In the genomic region with DNA sequence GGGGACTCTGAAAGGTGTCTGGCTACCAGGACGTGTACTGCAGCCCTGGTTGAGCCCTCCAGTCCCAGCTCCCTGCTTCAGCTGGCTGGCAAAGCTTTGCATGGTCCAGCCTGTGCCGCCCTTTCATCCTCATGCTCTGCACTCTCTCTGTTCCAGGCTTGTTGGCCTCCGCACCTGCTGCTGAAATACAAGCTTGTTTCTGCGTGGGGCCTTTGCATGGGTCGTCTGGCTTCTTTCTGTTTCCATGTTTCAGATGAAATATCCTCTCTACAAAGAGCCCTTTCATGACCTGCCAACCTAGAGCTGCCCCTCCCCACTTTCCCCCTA, we compare ENCODE assay signal across 29 cellular contexts. TPM values are rescaled to one million over a fixed set of nuclear protein-coding genes. Genes with fewer than 3 reads are reported as not detected.
DNase-seq lines count a peak whose midpoint lies in the region; ATAC-seq, FAIRE-seq and TF ChIP-seq lines count a peak whose summit lies in the region.
"Had no signal": no experiment of that assay in that cellular context is flagged by ENCODE, and none has a peak within 500 bp of the region (broad histone marks: within the 10 kb centered on the region; RNA-seq: fewer than 3 reads in every experiment).

No MANE protein-coding gene starts in this region.

- intact Hi-C loops in endothelial cell of umbilical vein (cut with micrococcal nuclease) (no loop called here), stomach (cut with DNase I; ENCODE audit: low total_unique reads) (no loop called here)

- POLR2A ChIA-PET in endothelial cell of umbilical vein (lab: Charles Lee) (interaction anchor here (0.7 kb wide), 1 partner anchor 48 kb away, joined by 3 read pairs; no protein-coding TSS in a partner anchor), GM10248 (lab: Yijun Ruan, JAX) (no interaction called here)

- no peaks in the 10 kb centered on the region for H3K27me3 ChIP-seq in endothelial cell of umbilical vein (ENCODE audit: control insufficient read depth in 2 of 2, insufficient read depth in 2 of 2, low read length in 2 of 2)
- H3K27me3 ChIP-seq in mucosa of stomach (ENCODE audit: control insufficient read depth, insufficient read depth, low read length): no peaks in the 10 kb centered on the region
- H3K27me3 ChIP-seq in stomach: no peaks in the 10 kb centered on the region
- H3K27me3 ChIP-seq: left lung, thyroid gland had no signal

- no peak for TF ChIP-seq CTCF in endothelial cell of umbilical vein (IDR thresholded peaks at IDR 0.05; ENCODE audit: extremely low read depth in 1 of 2, insufficient read depth in 1 of 2, low read depth in 1 of 2, low read length in 2 of 2)
- TF ChIP-seq CTCF in stomach (IDR thresholded peaks at IDR 0.05): no peak
- no peak for TF ChIP-seq CTCF in GM10248 (IDR thresholded peaks at IDR 0.05; ENCODE audit: control extremely low read depth, extremely low read depth, low read depth, missing control alignments)

- no peaks in the 10 kb centered on the region for H3K27me3 Mint-ChIP-seq in T-helper 17 cell
- H3K27me3 Mint-ChIP-seq: activated CD4-positive, alpha-beta T cell treated with anti-CD3 and anti-CD28 coated beads for 36 hours; activated naive CD8-positive, alpha-beta T cell; central memory CD8-positive, alpha-beta T cell had no signal

- no peak for DNase-seq in T-helper 17 cell
- no peak for DNase-seq in endothelial cell of umbilical vein (ENCODE audit: low read depth, low spot score)
- peak; percentile 17 for DNase-seq in stomach
- no peak for DNase-seq in GM10248 (ENCODE audit: extremely low spot score)
- no peak for DNase-seq in stimulated activated CD4-positive, alpha-beta T cell treated with anti-CD3 and anti-CD28 coated beads, Interleukin-15, amount 100 ng/mL, for 24 hours
- DNase-seq in NCI-H1105 treated with DMSO at 0.1 percent for 48 hours (lab: John Stamatoyannopoulos, UW): no peak
- DNase-seq: activated CD4-positive, alpha-beta T cell treated with anti-CD3 and anti-CD28 coated beads for 36 hours; EL; H9; IMR-90; mucosa of descending colon; NCI-H1417 treated with DMSO at 0.1 percent for 48 hours; NCI-H2081 treated with DMSO at 0.1 percent for 48 hours; NCI-H345; NCI-H748 treated with DMSO at 0.1 percent for 48 hours; stimulated activated CD4-positive, alpha-beta T cell treated with anti-CD3 and anti-CD28 coated beads, Interleukin-2, amount 100 ng/mL, for 24 hours had no signal

- CTCF ChIA-PET in endothelial cell of umbilical vein (lab: Charles Lee): interaction anchor here (0.9 to 3.6 kb wide), 7 partner anchors 12 to 89 kb away, joined by 3 to 14 read pairs (median 7); a partner anchor contains a TSS
- CTCF ChIA-PET in GM10248 (lab: Yijun Ruan, JAX): interaction anchor here (1.1 to 2.5 kb wide), 2 partner anchors 18 to 49 kb away, joined by 4 to 12 read pairs; no protein-coding TSS in a partner anchor

- H3K36me3 ChIP-seq in endothelial cell of umbilical vein (ENCODE audit: control insufficient read depth in 2 of 2, extremely low read depth in 1 of 2, insufficient read depth in 2 of 2, low read length in 2 of 2) (peaks cover 0 to 5% of the 10 kb centered on the region in 2 experiments), mucosa of stomach (ENCODE audit: control insufficient read depth, insufficient read depth, low read length) (peaks cover 20% of the 10 kb centered on the region), stomach (peaks cover 0 to 69% (median 55%) of the 10 kb centered on the region in 4 donors)
- H3K36me3 ChIP-seq: left lung, thyroid gland had no signal

- BruUV-seq in endothelial cell of umbilical vein (replicated peaks; lab: Mats Ljungman, UMichigan): no TSS peak

- TF ChIP-seq POLR2A in endothelial cell of umbilical vein (IDR thresholded peaks at IDR 0.05; ENCODE audit: low read depth, low read length) (no peak), stomach (IDR thresholded peaks at IDR 0.05) (no peak)

- H3K4me3 Mint-ChIP-seq in T-helper 17 cell: no peak overlapping the region
- H3K4me3 Mint-ChIP-seq: activated CD4-positive, alpha-beta T cell treated with anti-CD3 and anti-CD28 coated beads for 36 hours; activated naive CD8-positive, alpha-beta T cell; activated T-helper 1 cell treated with anti-CD3 and anti-CD28 coated beads, Interleukin-12 subunit alpha, Interleukin-12 subunit beta, Interleukin-2, Interleukin-4 antibody, amounts not matched to agents 30 ng/mL and 10 ng/mL and 1 ng/mL, durations not matched to agents 14 hours and 24 hours and 36 hours; CD14-positive monocyte; central memory CD8-positive, alpha-beta T cell; H9; T-helper 1 cell treated with Interleukin-12 subunit alpha and Interleukin-12 subunit beta and Interleukin-4 antibody, amounts not matched to agents 30 μg/mL and 1 μg/mL, for 36 hours had no signal

- H3K79me2 ChIP-seq in endothelial cell of umbilical vein (ENCODE audit: control insufficient read depth, insufficient read depth, low read length): no peaks in the 10 kb centered on the region

- H3K4me1 Mint-ChIP-seq in T-helper 17 cell: peaks cover 39% of the 10 kb centered on the region
- H3K4me1 Mint-ChIP-seq: CD14-positive monocyte; central memory CD8-positive, alpha-beta T cell had no signal

- H3K36me3 Mint-ChIP-seq in T-helper 17 cell (ENCODE audit: low read depth): peaks cover 3% of the 10 kb centered on the region
- H3K36me3 Mint-ChIP-seq: activated naive CD8-positive, alpha-beta T cell; CD14-positive monocyte had no signal

- ATAC-seq in T-helper 17 cell (no peak), GM21529 (IDR thresholded peaks at IDR 0.05; ENCODE audit: unreplicated experiment) (no peak)
- ATAC-seq: activated CD4-positive, alpha-beta T cell treated with anti-CD3 and anti-CD28 coated beads for 36 hours; left lung; mucosa of descending colon had no signal

- H3K4me1 ChIP-seq in endothelial cell of umbilical vein (ENCODE audit: control insufficient read depth, extremely low read depth, insufficient read depth, low read length) (peaks cover 12% of the 10 kb centered on the region), mucosa of stomach (ENCODE audit: control insufficient read depth, insufficient read depth, low read length) (peaks cover 63% of the 10 kb centered on the region), stomach (peaks cover 24 to 88% (median 57%) of the 10 kb centered on the region in 4 donors)
- H3K4me1 ChIP-seq: left lung had no signal

- no peak overlapping the region for H3K9ac ChIP-seq in endothelial cell of umbilical vein (replicated peaks; ENCODE audit: extremely low read depth, insufficient read depth, low read length)
- peak overlapping the region; percentile 13 for H3K9ac ChIP-seq in mucosa of stomach (ENCODE audit: low read length)

- dilution Hi-C loops in endothelial cell of umbilical vein (cut with MboI; ENCODE audit: extremely low pct_ligation_motif_present, low sequenced_read_pairs): loop anchor here (5.0 kb wide), 1 partner anchor 45 kb away; a partner anchor contains a TSS

- no peak for TF ChIP-seq EP300 in stomach (IDR thresholded peaks at IDR 0.05)

- H3K9me1 ChIP-seq in endothelial cell of umbilical vein (replicated peaks; ENCODE audit: control insufficient read depth, extremely low read depth, insufficient read depth, low read length): no peaks in the 10 kb centered on the region

- H3K4me3 ChIP-seq in endothelial cell of umbilical vein (replicated peaks in 1 of 3; ENCODE audit: insufficient read depth in 1 of 3, low read depth in 1 of 3, low read length in 3 of 3) (no peak overlapping the region), mucosa of stomach (ENCODE audit: low read length) (no peak overlapping the region), stomach (no peak overlapping the region)
- H3K4me3 ChIP-seq: left lung, mucosa of descending colon, skin epidermis, thyroid gland had no signal

- H2AFZ ChIP-seq in endothelial cell of umbilical vein (ENCODE audit: low read depth, low read length): no peak overlapping the region

- H4K20me1 ChIP-seq in endothelial cell of umbilical vein (replicated peaks; ENCODE audit: control insufficient read depth, extremely low read depth, insufficient read depth, low read length): no peaks in the 10 kb centered on the region

- no peaks in the 10 kb centered on the region for H3K9me3 ChIP-seq in T-helper 17 cell (ENCODE audit: control insufficient read depth, low read length, poor library complexity, severe bottlenecking)
- no peaks in the 10 kb centered on the region for H3K9me3 ChIP-seq in endothelial cell of umbilical vein (replicated peaks; ENCODE audit: control insufficient read depth, insufficient read depth, low read length)
- no peaks in the 10 kb centered on the region for H3K9me3 ChIP-seq in mucosa of stomach (ENCODE audit: control insufficient read depth, low read length)
- H3K9me3 ChIP-seq in stomach: no peaks in the 10 kb centered on the region
- H3K9me3 ChIP-seq: left lung, mucosa of descending colon, thyroid gland had no signal

- WGBS in stomach, 5 donors: 69 to 86% (median 76%) methylated on average over 5 of the region's 5 CpGs

- H3K4me2 ChIP-seq in endothelial cell of umbilical vein (ENCODE audit: insufficient read depth, low read length): no peak overlapping the region

- peak; percentile 61 for FAIRE-seq in endothelial cell of umbilical vein (lab: Jason Lieb, UNC)
- FAIRE-seq: astrocyte had no signal

- H3K27ac Mint-ChIP-seq in T-helper 17 cell: peak overlapping the region; percentile 97
- H3K27ac Mint-ChIP-seq: activated CD4-positive, alpha-beta T cell treated with anti-CD3 and anti-CD28 coated beads for 36 hours; activated naive CD8-positive, alpha-beta T cell; activated T-helper 1 cell treated with anti-CD3 and anti-CD28 coated beads, Interleukin-12 subunit alpha, Interleukin-12 subunit beta, Interleukin-2, Interleukin-4 antibody, amounts not matched to agents 30 ng/mL and 10 ng/mL and 1 ng/mL, durations not matched to agents 14 hours and 24 hours and 36 hours; CD14-positive monocyte; T-helper 1 cell treated with Interleukin-12 subunit alpha and Interleukin-12 subunit beta and Interleukin-4 antibody, amounts not matched to agents 30 μg/mL and 1 μg/mL, for 36 hours had no signal

- H3K27ac ChIP-seq in endothelial cell of umbilical vein (ENCODE audit: insufficient read depth, low read depth, low read length) (no peak overlapping the region), stomach (peak overlapping the region in 3 of 5 donors; percentile 46 to 65 (median 64))
- H3K27ac ChIP-seq: epithelial cell of prostate, left lung, RWPE1 had no signal

TF ChIP-seq in endothelial cell of umbilical vein, 7 proteins besides CTCF, POLR2A, EP300 and RAD21 (continues in another document):
- TF ChIP-seq FOS (IDR thresholded peaks at IDR 0.05; ENCODE audit: borderline replicate concordance, insufficient read depth, low read length): no peak

RNA-seq across cellular contexts. Expression of a gene that starts 45.9 kb away (rescaled TPM):
- total RNA-seq in T-helper 17 cell: 10 to 100 TPM; 20.3 to 28.7 TPM
- 78.4 and 100 TPM in 2 replicates for total RNA-seq in endothelial cell of umbilical vein
- polyA plus RNA-seq in endothelial cell of umbilical vein: 166 and 189 TPM in 2 replicates
- polyA plus RNA-seq in endothelial cell of umbilical vein (2011; cell fraction: cytosol; rRNA removed): 105 and 118 TPM in 2 replicates
- polyA plus RNA-seq in endothelial cell of umbilical vein (2011; cell fraction: nucleus; rRNA removed): 69.7 and 75.3 TPM in 2 replicates
- polyA plus RNA-seq in endothelial cell of umbilical vein (2012): 50.5 and 94.9 TPM in 2 replicates
- 120 and 174 TPM in 2 replicates for polyA minus RNA-seq in endothelial cell of umbilical vein
- 10.7 TPM for polyA minus RNA-seq in endothelial cell of umbilical vein (2011; cell fraction: cytosol; rRNA and poly(A)+ RNA removed)
- 50.8 and 57.3 TPM in 2 replicates for polyA minus RNA-seq in endothelial cell of umbilical vein (2011; cell fraction: nucleus; rRNA and poly(A)+ RNA removed)
- total RNA-seq in stomach: 100 to 1,000 TPM in 1 of 5 donors, 10 to 100 TPM in 4; 23.5 to 153 (median 97.4) TPM
- 10 to 100 TPM; 35.4 to 67.8 (median 55.8) TPM for polyA plus RNA-seq in stomach
- total RNA-seq: IMR-90 had no signal
